ENCODE assay signal across 20 cellular contexts in genomic region chr6:30158475-30159025, GRCh38. TPM values are rescaled to one million over a fixed set of nuclear protein-coding genes. Genes with fewer than 3 reads are reported as not detected.
DNase-seq lines count a peak whose midpoint lies in the region; ATAC-seq, FAIRE-seq and TF ChIP-seq lines count a peak whose summit lies in the region.
"Had no signal": no experiment of that assay in that cellular context is flagged by ENCODE, and none has a peak within 500 bp of the region (broad histone marks: within the 10 kb centered on the region; RNA-seq: fewer than 3 reads in every experiment).

No MANE protein-coding gene starts in this region.

- DNase-seq in activated CD4-positive, alpha-beta T cell treated with anti-CD3 and anti-CD28 coated beads for 48 hours = peak; percentile 52
- DNase-seq in activated CD4-positive, alpha-beta T cell treated with anti-CD3 and anti-CD28 coated beads, Interleukin-2, amount 50 U/mL, for 48 hours = no peak
- DNase-seq in HepG2 (ENCODE audit: low spot score) = no peak
- no peak for DNase-seq in right lobe of liver
- peak; percentile 37 for DNase-seq in superior temporal gyrus (ENCODE audit: extremely low spot score)
- DNase-seq in type B pancreatic cell (ENCODE audit: extremely low spot score, unreplicated experiment) = no peak
- DNase-seq in HK-2 (ENCODE audit: unreplicated experiment) = no peak
- DNase-seq: COR-L47, DMS153, H9, NCI-H1417 treated with DMSO at 0.1 percent for 48 hours, NCI-H2029 treated with DMSO at 0.1 percent for 48 hours, NCI-H524, OCI-M1 had no signal

- H3K36me3 Mint-ChIP-seq in activated T-helper 17 cell treated with anti-CD3 and anti-CD28 coated beads, Interleukin-2, amount 50 U/mL, for 72 hours (ENCODE audit: low read depth) = no peaks in the 10 kb centered on the region
- H3K36me3 Mint-ChIP-seq in type B pancreatic cell = no peaks in the 10 kb centered on the region
- H3K36me3 Mint-ChIP-seq: CD14-positive monocyte had no signal

- no peaks in the 10 kb centered on the region for H4K20me1 ChIP-seq in HepG2 (ENCODE audit: insufficient read depth, low read length)

- no peak for FAIRE-seq in HepG2 (lab: Jason Lieb, UNC)
- FAIRE-seq: A549, GM18507 had no signal

- no peak overlapping the region for H3K4me2 ChIP-seq in HepG2 (ENCODE audit: low read depth, low read length)
- H3K4me2 ChIP-seq: A549 had no signal

- H3K27ac ChIP-seq in HepG2 (ENCODE audit: extremely low read length, insufficient read depth, low read length) = no peak overlapping the region
- H3K27ac ChIP-seq in right lobe of liver = no peak overlapping the region
- H3K27ac ChIP-seq: A549 had no signal

- H3K9me3 ChIP-seq in HepG2 (ENCODE audit: low read length) (no peaks in the 10 kb centered on the region), right lobe of liver (no peaks in the 10 kb centered on the region)
- H3K9me3 ChIP-seq: A549 had no signal

- H2AFZ ChIP-seq in HepG2 (ENCODE audit: low read length) = no peak overlapping the region

- peaks cover 29% of the 10 kb centered on the region for H3K27me3 Mint-ChIP-seq in activated T-helper 17 cell treated with anti-CD3 and anti-CD28 coated beads, Interleukin-2, amount 50 U/mL, for 72 hours
- peaks cover 61% of the 10 kb centered on the region for H3K27me3 Mint-ChIP-seq in type B pancreatic cell

- TF ChIP-seq CTCF in HepG2 (CRISPR knock-in tag; IDR thresholded peaks at IDR 0.05) = no peak
- TF ChIP-seq CTCF in right lobe of liver (IDR thresholded peaks at IDR 0.05) = no peak
- no peak for TF ChIP-seq CTCF in type B pancreatic cell (conservative IDR thresholded peaks at IDR 0.05)

- no peak overlapping the region for H3K4me3 Mint-ChIP-seq in activated T-helper 17 cell treated with anti-CD3 and anti-CD28 coated beads, Interleukin-2, amount 50 U/mL, for 72 hours
- H3K4me3 Mint-ChIP-seq in type B pancreatic cell = no peak overlapping the region
- H3K4me3 Mint-ChIP-seq: CD14-positive monocyte, H9, IgD-negative memory B cell had no signal

- H3K9ac ChIP-seq in HepG2 (ENCODE audit: insufficient read depth, low read depth, low read length) = no peak overlapping the region

- no peaks in the 10 kb centered on the region for H3K36me3 ChIP-seq in HepG2 (replicated peaks in 1 of 2; ENCODE audit: control insufficient read depth in 1 of 2, insufficient read depth in 2 of 2, low read length in 2 of 2)
- H3K36me3 ChIP-seq in right lobe of liver = no peaks in the 10 kb centered on the region

- in situ Hi-C loops in HepG2 (cut with HindIII; ENCODE audit: extremely low pct_ligation_motif_present, low pct_unique_long_range_greater_than_20kb) = no loop called here

- H3K4me1 Mint-ChIP-seq in activated T-helper 17 cell treated with anti-CD3 and anti-CD28 coated beads, Interleukin-2, amount 50 U/mL, for 72 hours = peaks cover 16% of the 10 kb centered on the region
- peaks cover 15% of the 10 kb centered on the region for H3K4me1 Mint-ChIP-seq in type B pancreatic cell (ENCODE audit: unreplicated experiment)
- H3K4me1 Mint-ChIP-seq: H9 had no signal

- TF ChIP-seq EP300 in HepG2 (IDR thresholded peaks at IDR 0.05; ENCODE audit: low read depth in 2 of 2, low read length in 2 of 2) (no peak), HepG2 (CRISPR knock-in tag; IDR thresholded peaks at IDR 0.05; ENCODE audit: borderline replicate concordance) (no peak)

- 72% methylated on average over 3 of the region's 3 CpGs for WGBS in HepG2 (ENCODE audit: low lambda C conversion rate)
- 20% methylated on average over 1 of the region's 3 CpGs for WGBS in right lobe of liver (ENCODE audit: insufficient coverage, low coverage, low lambda C conversion rate, missing lambda C conversion rate)

- no peaks in the 10 kb centered on the region for H3K9me3 Mint-ChIP-seq in activated T-helper 17 cell treated with anti-CD3 and anti-CD28 coated beads, Interleukin-2, amount 50 U/mL, for 72 hours
- H3K9me3 Mint-ChIP-seq in type B pancreatic cell = no peaks in the 10 kb centered on the region
- H3K9me3 Mint-ChIP-seq: CD14-positive monocyte, H9, IgD-negative memory B cell had no signal

- H3K27me3 ChIP-seq in HepG2 (ENCODE audit: control insufficient read depth in 1 of 2, insufficient read depth in 2 of 2, low read length in 2 of 2) = no peaks in the 10 kb centered on the region; a peak in 1 of 5 replicates
- H3K27me3 ChIP-seq in right lobe of liver = no peaks in the 10 kb centered on the region

- H3K4me3 ChIP-seq in HepG2 (replicated peaks in 1 of 3; ENCODE audit: insufficient read depth in 1 of 3, low read depth in 2 of 3, low read length in 3 of 3) (no peak overlapping the region), right lobe of liver (no peak overlapping the region)
- H3K4me3 ChIP-seq: A549 had no signal

- peaks cover 2% of the 10 kb centered on the region for H3K79me2 ChIP-seq in HepG2 (ENCODE audit: insufficient read depth, low read length)

- BruUV-seq in HepG2 (replicated peaks; lab: Mats Ljungman, UMichigan) = no TSS peak

- TF ChIP-seq RAD21 in HepG2 (CRISPR knock-in tag; IDR thresholded peaks at IDR 0.05) = no peak

- CTCF ChIA-PET in HepG2 (lab: Yijun Ruan, JAX; ENCODE audit: low intra/inter-chr PET ratio, low total read pairs) = no interaction called here

- peaks cover 59% of the 10 kb centered on the region for H3K4me1 ChIP-seq in HepG2 (ENCODE audit: insufficient read depth, low read length)
- H3K4me1 ChIP-seq in right lobe of liver = no peaks in the 10 kb centered on the region

- H3K27ac Mint-ChIP-seq in activated T-helper 17 cell treated with anti-CD3 and anti-CD28 coated beads, Interleukin-2, amount 50 U/mL, for 72 hours = no peak overlapping the region
- no peak overlapping the region for H3K27ac Mint-ChIP-seq in type B pancreatic cell
- H3K27ac Mint-ChIP-seq: H9, IgD-negative memory B cell had no signal

- TF ChIP-seq POLR2A in HepG2 (IDR thresholded peaks at IDR 0.05; ENCODE audit: insufficient read depth in 1 of 2, low read depth in 2 of 2, low read length in 2 of 2) = no peak
- no peak for TF ChIP-seq POLR2A in right lobe of liver (IDR thresholded peaks at IDR 0.05)

- POLR2A ChIA-PET in HepG2 (lab: Yijun Ruan, JAX) = no interaction called here

- ATAC-seq in HepG2 (no peak), right lobe of liver (no peak)
- peak; percentile 88 for ATAC-seq in activated T-helper 17 cell treated with anti-CD3 and anti-CD28 coated beads, Interleukin-2, amount 50 U/mL, for 72 hours (replicated peaks)
- ATAC-seq: A549 had no signal

- intact Hi-C loops in HepG2 (cut with micrococcal nuclease; ENCODE audit: unreplicated experiment) = no loop called here
- intact Hi-C loops in right lobe of liver (cut with DNase I) = no loop called here

RNA-seq across cellular contexts. Expression of gene TRIM10, which starts 2.5 kb away (rescaled TPM):
- total RNA-seq in HepG2 (2016; rRNA removed; fragmentation: Illumina TruSeq; extraction: Trizol) = 4.1 and 4.5 TPM in 2 replicates
- 0.44 and 0.61 TPM in 2 replicates for total RNA-seq in HepG2 (2016; cell fraction: cytosol; rRNA removed; fragmentation: Illumina TruSeq; extraction: Trizol; ENCODE audit: low read depth)
- 3.6 and 4.2 TPM in 2 replicates for total RNA-seq in HepG2 (2016; cell fraction: insoluble cytoplasmic fraction; rRNA removed; fragmentation: Illumina TruSeq; extraction: Trizol)
- total RNA-seq in HepG2 (2016; cell fraction: membrane; rRNA removed; fragmentation: Illumina TruSeq; extraction: Trizol) = 2.1 and 2.3 TPM in 2 replicates
- total RNA-seq in HepG2 (2016; cell fraction: nucleus; rRNA removed; fragmentation: Illumina TruSeq; extraction: Trizol) = 4.0 and 4.1 TPM in 2 replicates
- 6.8 and 7.6 TPM in 2 replicates for polyA plus RNA-seq in HepG2 (2011; rRNA removed)
- 3.3 and 4.0 TPM in 2 replicates for polyA plus RNA-seq in HepG2 (2011; cell fraction: cytosol; rRNA removed)
- polyA plus RNA-seq in HepG2 (2011; cell fraction: nucleus; rRNA removed) = 11.9 and 13.4 TPM in 2 replicates
- 4.9 and 6.0 TPM in 2 replicates for polyA plus RNA-seq in HepG2 (2012)
- 0.32 and 0.33 TPM in 2 replicates for polyA plus RNA-seq in HepG2 (2016; cell fraction: cytosol; fragmentation: Illumina TruSeq; extraction: Trizol; ENCODE audit: low read depth)
- 4.6 and 4.8 TPM in 2 replicates for polyA plus RNA-seq in HepG2 (2016; cell fraction: insoluble cytoplasmic fraction; fragmentation: Illumina TruSeq; extraction: Trizol; ENCODE audit: low read depth)
- 1.0 and 1.3 TPM in 2 replicates for polyA plus RNA-seq in HepG2 (2016; cell fraction: membrane; fragmentation: Illumina TruSeq; extraction: Trizol; ENCODE audit: low read depth)
- 8.1 and 9.5 TPM in 2 replicates for polyA plus RNA-seq in HepG2 (2016; cell fraction: nucleus; fragmentation: Illumina TruSeq; extraction: Trizol; ENCODE audit: insufficient read depth, low read depth)
- polyA minus RNA-seq in HepG2 (2011; rRNA and poly(A)+ RNA removed; ENCODE audit: low replicate concordance) = 0.05 and 3.6 TPM in 2 replicates
- polyA minus RNA-seq in HepG2 (2011; cell fraction: cytosol; rRNA and poly(A)+ RNA removed) = 2.0 and 2.2 TPM in 2 replicates
- 4.0 and 5.1 TPM in 2 replicates for polyA minus RNA-seq in HepG2 (2011; cell fraction: nucleus; rRNA and poly(A)+ RNA removed)
- 1 to 10 TPM in 5 of 6 experiments, under 1 TPM in 1; 0.74 to 2.4 (median 1.4) TPM for total RNA-seq in right lobe of liver
- under 1 TPM in 1 of 2 donors, not detected in 1; 0.16 TPM for total RNA-seq in activated T-helper 17 cell treated with anti-CD3 and anti-CD28 coated beads, Interleukin-2, amount 50 U/mL, for 72 hours
- total RNA-seq in type B pancreatic cell (ENCODE audit: low replicate concordance) = 0.17 TPM in 1 of 2 replicates, not detected in the other
- total RNA-seq: LHCN-M2 had no signal
- polyA plus RNA-seq: CD14-positive monocyte, IgD-negative memory B cell had no signal

RNA-seq across cellular contexts. Expression of gene TRIM15, which starts 4.8 kb away (rescaled TPM):
- total RNA-seq in HepG2 (2016; rRNA removed; fragmentation: Illumina TruSeq; extraction: Trizol) (30.4 and 35.1 TPM in 2 replicates), right lobe of liver (10 to 100 TPM in 1 of 6 experiments, 1 to 10 TPM in 5; 1.7 to 17.7 (median 5.7) TPM), type B pancreatic cell (ENCODE audit: low replicate concordance) (0.92 and 1.4 TPM in 2 replicates)
- 5.9 and 7.6 TPM in 2 replicates for total RNA-seq in HepG2 (2016; cell fraction: cytosol; rRNA removed; fragmentation: Illumina TruSeq; extraction: Trizol; ENCODE audit: low read depth)
- total RNA-seq in HepG2 (2016; cell fraction: insoluble cytoplasmic fraction; rRNA removed; fragmentation: Illumina TruSeq; extraction: Trizol) = 25.6 and 34.0 TPM in 2 replicates
- total RNA-seq in HepG2 (2016; cell fraction: membrane; rRNA removed; fragmentation: Illumina TruSeq; extraction: Trizol) = 13.2 and 15.4 TPM in 2 replicates
- total RNA-seq in HepG2 (2016; cell fraction: nucleus; rRNA removed; fragmentation: Illumina TruSeq; extraction: Trizol) = 26.9 and 31.0 TPM in 2 replicates
- 38.2 and 41.7 TPM in 2 replicates for polyA plus RNA-seq in HepG2 (2011; rRNA removed)
- polyA plus RNA-seq in HepG2 (2011; cell fraction: cytosol; rRNA removed) = 29.0 and 39.2 TPM in 2 replicates
- polyA plus RNA-seq in HepG2 (2011; cell fraction: nucleus; rRNA removed) = 86.1 and 97.2 TPM in 2 replicates
- 34.9 and 37.3 TPM in 2 replicates for polyA plus RNA-seq in HepG2 (2012)
- polyA plus RNA-seq in HepG2 (2016; cell fraction: cytosol; fragmentation: Illumina TruSeq; extraction: Trizol; ENCODE audit: low read depth) = 4.4 and 6.6 TPM in 2 replicates
- polyA plus RNA-seq in HepG2 (2016; cell fraction: insoluble cytoplasmic fraction; fragmentation: Illumina TruSeq; extraction: Trizol; ENCODE audit: low read depth) = 20.8 and 23.2 TPM in 2 replicates
- 8.8 and 10.0 TPM in 2 replicates for polyA plus RNA-seq in HepG2 (2016; cell fraction: membrane; fragmentation: Illumina TruSeq; extraction: Trizol; ENCODE audit: low read depth)
- polyA plus RNA-seq in HepG2 (2016; cell fraction: nucleus; fragmentation: Illumina TruSeq; extraction: Trizol; ENCODE audit: insufficient read depth, low read depth) = 40.0 and 40.3 TPM in 2 replicates
- 0.12 and 47.7 TPM in 2 replicates for polyA minus RNA-seq in HepG2 (2011; rRNA and poly(A)+ RNA removed; ENCODE audit: low replicate concordance)
- polyA minus RNA-seq in HepG2 (2011; cell fraction: cytosol; rRNA and poly(A)+ RNA removed) = 22.0 and 26.2 TPM in 2 replicates
- 45.7 and 67.4 TPM in 2 replicates for polyA minus RNA-seq in HepG2 (2011; cell fraction: nucleus; rRNA and poly(A)+ RNA removed)
- not detected for total RNA-seq in activated T-helper 17 cell treated with anti-CD3 and anti-CD28 coated beads, Interleukin-2, amount 50 U/mL, for 72 hours
- total RNA-seq: LHCN-M2 had no signal
- polyA plus RNA-seq: CD14-positive monocyte, IgD-negative memory B cell had no signal

RNA-seq across cellular contexts. Expression of gene TRIM40, which starts 22.6 kb away (rescaled TPM):
- total RNA-seq in HepG2 (2016; rRNA removed; fragmentation: Illumina TruSeq; extraction: Trizol) = 0.13 TPM in 1 of 2 replicates, not detected in the other
- not detected in 2 replicates for total RNA-seq in HepG2 (2016; cell fraction: cytosol; rRNA removed; fragmentation: Illumina TruSeq; extraction: Trizol; ENCODE audit: low read depth)
- 0.09 and 0.10 TPM in 2 replicates for total RNA-seq in HepG2 (2016; cell fraction: insoluble cytoplasmic fraction; rRNA removed; fragmentation: Illumina TruSeq; extraction: Trizol)
- total RNA-seq in HepG2 (2016; cell fraction: membrane; rRNA removed; fragmentation: Illumina TruSeq; extraction: Trizol) = not detected in 2 replicates
- total RNA-seq in HepG2 (2016; cell fraction: nucleus; rRNA removed; fragmentation: Illumina TruSeq; extraction: Trizol) = not detected in 2 replicates
- polyA plus RNA-seq in HepG2 (2011; rRNA removed) = 0.58 and 0.88 TPM in 2 replicates
- 0.39 and 0.55 TPM in 2 replicates for polyA plus RNA-seq in HepG2 (2011; cell fraction: cytosol; rRNA removed)
- polyA plus RNA-seq in HepG2 (2011; cell fraction: nucleus; rRNA removed) = 0.53 and 0.64 TPM in 2 replicates
- polyA plus RNA-seq in HepG2 (2012) = 0.29 TPM in 1 of 2 replicates, not detected in the other
- polyA plus RNA-seq in HepG2 (2016; cell fraction: cytosol; fragmentation: Illumina TruSeq; extraction: Trizol; ENCODE audit: low read depth) = not detected in 2 replicates
- polyA plus RNA-seq in HepG2 (2016; cell fraction: insoluble cytoplasmic fraction; fragmentation: Illumina TruSeq; extraction: Trizol; ENCODE audit: low read depth) = 0.12 TPM in 1 of 2 replicates, not detected in the other
- not detected in 2 replicates for polyA plus RNA-seq in HepG2 (2016; cell fraction: membrane; fragmentation: Illumina TruSeq; extraction: Trizol; ENCODE audit: low read depth)
- not detected in 2 replicates for polyA plus RNA-seq in HepG2 (2016; cell fraction: nucleus; fragmentation: Illumina TruSeq; extraction: Trizol; ENCODE audit: insufficient read depth, low read depth)
- polyA minus RNA-seq in HepG2 (2011; rRNA and poly(A)+ RNA removed; ENCODE audit: low replicate concordance) = 0.21 and 0.82 TPM in 2 replicates
- 0.69 TPM in 1 of 2 replicates, not detected in the other for polyA minus RNA-seq in HepG2 (2011; cell fraction: cytosol; rRNA and poly(A)+ RNA removed)
- 0.64 and 0.75 TPM in 2 replicates for polyA minus RNA-seq in HepG2 (2011; cell fraction: nucleus; rRNA and poly(A)+ RNA removed)
- 1 to 10 TPM in 1 of 6 experiments, under 1 TPM in 1, not detected in 4; 0.18 to 5.2 TPM for total RNA-seq in right lobe of liver
- total RNA-seq in activated T-helper 17 cell treated with anti-CD3 and anti-CD28 coated beads, Interleukin-2, amount 50 U/mL, for 72 hours = not detected
- 0.17 TPM in 1 of 2 replicates, not detected in the other for total RNA-seq in type B pancreatic cell (ENCODE audit: low replicate concordance)
- total RNA-seq: H9, LHCN-M2 had no signal
- polyA plus RNA-seq: CD14-positive monocyte had no signal

RNA-seq across cellular contexts. Expression of gene TRIM31, which starts 45.7 kb away (rescaled TPM):
- total RNA-seq in HepG2 (2016; rRNA removed; fragmentation: Illumina TruSeq; extraction: Trizol) = 0.51 TPM in 1 of 2 replicates, not detected in the other
- total RNA-seq in HepG2 (2016; cell fraction: cytosol; rRNA removed; fragmentation: Illumina TruSeq; extraction: Trizol; ENCODE audit: low read depth) = not detected in 2 replicates
- total RNA-seq in HepG2 (2016; cell fraction: insoluble cytoplasmic fraction; rRNA removed; fragmentation: Illumina TruSeq; extraction: Trizol) = 0.11 TPM in 1 of 2 replicates, not detected in the other
- not detected in 2 replicates for total RNA-seq in HepG2 (2016; cell fraction: membrane; rRNA removed; fragmentation: Illumina TruSeq; extraction: Trizol)
- total RNA-seq in HepG2 (2016; cell fraction: nucleus; rRNA removed; fragmentation: Illumina TruSeq; extraction: Trizol) = 0.16 and 0.19 TPM in 2 replicates
- 0.13 and 0.33 TPM in 2 replicates for polyA plus RNA-seq in HepG2 (2011; rRNA removed)
- polyA plus RNA-seq in HepG2 (2011; cell fraction: cytosol; rRNA removed) = 0.07 and 0.09 TPM in 2 replicates
- 0.76 and 0.97 TPM in 2 replicates for polyA plus RNA-seq in HepG2 (2011; cell fraction: nucleus; rRNA removed)
- polyA plus RNA-seq in HepG2 (2012) = 3.9 and 7.8 TPM in 2 replicates
- polyA plus RNA-seq in HepG2 (2016; cell fraction: cytosol; fragmentation: Illumina TruSeq; extraction: Trizol; ENCODE audit: low read depth) = 0.08 and 0.22 TPM in 2 replicates
- not detected in 2 replicates for polyA plus RNA-seq in HepG2 (2016; cell fraction: insoluble cytoplasmic fraction; fragmentation: Illumina TruSeq; extraction: Trizol; ENCODE audit: low read depth)
- polyA plus RNA-seq in HepG2 (2016; cell fraction: membrane; fragmentation: Illumina TruSeq; extraction: Trizol; ENCODE audit: low read depth) = not detected in 2 replicates
- polyA plus RNA-seq in HepG2 (2016; cell fraction: nucleus; fragmentation: Illumina TruSeq; extraction: Trizol; ENCODE audit: insufficient read depth, low read depth) = 0.30 TPM in 1 of 2 replicates, not detected in the other
- 0.09 and 0.16 TPM in 2 replicates for polyA minus RNA-seq in HepG2 (2011; rRNA and poly(A)+ RNA removed; ENCODE audit: low replicate concordance)
- polyA minus RNA-seq in HepG2 (2011; cell fraction: cytosol; rRNA and poly(A)+ RNA removed) = not detected in 2 replicates
- polyA minus RNA-seq in HepG2 (2011; cell fraction: nucleus; rRNA and poly(A)+ RNA removed) = 1.3 and 3.5 TPM in 2 replicates
- total RNA-seq in right lobe of liver = 1 to 10 TPM in 1 of 6 experiments, under 1 TPM in 5; 0.32 to 5.1 (median 0.60) TPM
- not detected for total RNA-seq in activated T-helper 17 cell treated with anti-CD3 and anti-CD28 coated beads, Interleukin-2, amount 50 U/mL, for 72 hours
- 1.8 and 3.8 TPM in 2 replicates for total RNA-seq in type B pancreatic cell (ENCODE audit: low replicate concordance)
- total RNA-seq: H9, LHCN-M2 had no signal
- polyA plus RNA-seq: CD14-positive monocyte, IgD-negative memory B cell had no signal

RNA-seq across cellular contexts. Expression of gene TRIM26, which starts 54.7 kb away (rescaled TPM):
- total RNA-seq in HepG2 (2016; rRNA removed; fragmentation: Illumina TruSeq; extraction: Trizol) (38.7 and 46.2 TPM in 2 replicates), right lobe of liver (10 to 100 TPM; 28.8 to 47.5 (median 38.9) TPM), type B pancreatic cell (ENCODE audit: low replicate concordance) (46.3 and 76.5 TPM in 2 replicates)
- 9.6 and 10.3 TPM in 2 replicates for total RNA-seq in HepG2 (2016; cell fraction: cytosol; rRNA removed; fragmentation: Illumina TruSeq; extraction: Trizol; ENCODE audit: low read depth)
- total RNA-seq in HepG2 (2016; cell fraction: insoluble cytoplasmic fraction; rRNA removed; fragmentation: Illumina TruSeq; extraction: Trizol) = 37.1 and 41.8 TPM in 2 replicates
- total RNA-seq in HepG2 (2016; cell fraction: membrane; rRNA removed; fragmentation: Illumina TruSeq; extraction: Trizol) = 26.1 and 27.6 TPM in 2 replicates
- 24.8 and 31.3 TPM in 2 replicates for total RNA-seq in HepG2 (2016; cell fraction: nucleus; rRNA removed; fragmentation: Illumina TruSeq; extraction: Trizol)
- polyA plus RNA-seq in HepG2 (2011; rRNA removed) = 27.1 and 28.1 TPM in 2 replicates
- polyA plus RNA-seq in HepG2 (2011; cell fraction: cytosol; rRNA removed) = 21.8 and 22.0 TPM in 2 replicates
- polyA plus RNA-seq in HepG2 (2011; cell fraction: nucleus; rRNA removed) = 35.8 and 38.4 TPM in 2 replicates
- polyA plus RNA-seq in HepG2 (2012) = 25.7 and 28.0 TPM in 2 replicates
- 4.6 and 5.3 TPM in 2 replicates for polyA plus RNA-seq in HepG2 (2016; cell fraction: cytosol; fragmentation: Illumina TruSeq; extraction: Trizol; ENCODE audit: low read depth)
- 44.5 and 52.1 TPM in 2 replicates for polyA plus RNA-seq in HepG2 (2016; cell fraction: insoluble cytoplasmic fraction; fragmentation: Illumina TruSeq; extraction: Trizol; ENCODE audit: low read depth)
- polyA plus RNA-seq in HepG2 (2016; cell fraction: membrane; fragmentation: Illumina TruSeq; extraction: Trizol; ENCODE audit: low read depth) = 13.3 and 13.6 TPM in 2 replicates
- polyA plus RNA-seq in HepG2 (2016; cell fraction: nucleus; fragmentation: Illumina TruSeq; extraction: Trizol; ENCODE audit: insufficient read depth, low read depth) = 60.9 and 65.2 TPM in 2 replicates
- 37.4 and 51.8 TPM in 2 replicates for polyA minus RNA-seq in HepG2 (2011; rRNA and poly(A)+ RNA removed; ENCODE audit: low replicate concordance)
- 14.8 and 19.4 TPM in 2 replicates for polyA minus RNA-seq in HepG2 (2011; cell fraction: cytosol; rRNA and poly(A)+ RNA removed)
- polyA minus RNA-seq in HepG2 (2011; cell fraction: nucleus; rRNA and poly(A)+ RNA removed) = 23.9 and 26.0 TPM in 2 replicates
- total RNA-seq in activated T-helper 17 cell treated with anti-CD3 and anti-CD28 coated beads, Interleukin-2, amount 50 U/mL, for 72 hours = 10 to 100 TPM; 37.6 to 67.0 TPM

Comparison
In these comparisons a context has a peak if more than half of its experiments do, and no peak if none do; other contexts are left out.
1. DNase-seq: peak in activated CD4-positive, alpha-beta T cell treated with anti-CD3 and anti-CD28 coated beads for 48 hours (single experiment) and superior temporal gyrus (single experiment); none in activated CD4-positive, alpha-beta T cell treated with anti-CD3 and anti-CD28 coated beads, Interleukin-2, amount 50 U/mL, for 48 hours (0 of 2), HepG2 (single experiment), right lobe of liver (0 of 3), type B pancreatic cell (single experiment) and HK-2 (single experiment).